9 cellular contexts compared by ENCODE assay signal in the genomic region with DNA sequence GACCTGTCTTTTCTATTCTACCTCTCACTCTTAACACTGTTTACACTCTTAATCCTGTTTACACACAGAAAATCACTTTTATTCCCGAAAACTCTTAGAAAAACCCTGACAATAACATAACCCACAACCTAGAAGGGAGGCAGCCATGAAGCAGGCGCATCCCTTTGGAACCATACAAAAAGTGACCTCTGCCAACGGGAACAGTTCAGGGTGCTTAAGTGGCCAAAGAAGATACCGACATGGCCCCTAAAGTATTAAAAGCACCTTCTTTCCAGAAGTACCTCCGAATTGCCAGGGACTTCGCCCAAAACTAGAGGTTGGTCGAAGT. TPM values are rescaled to one million over a fixed set of nuclear protein-coding genes. Genes with fewer than 3 reads are reported as not detected.
A peak's percentile ranks its signal among the peaks of the same experiment; 100 is the strongest.
DNase-seq lines count a peak whose midpoint lies in the region; ATAC-seq, FAIRE-seq and TF ChIP-seq lines count a peak whose summit lies in the region.
"Had no signal": no experiment of that assay in that cellular context is flagged by ENCODE, and none has a peak within 500 bp of the region (broad histone marks: within the 10 kb centered on the region; RNA-seq: fewer than 3 reads in every experiment).

No MANE protein-coding gene starts in this region.

- no peaks in the 10 kb centered on the region for H3K9me3 ChIP-seq in adipocyte (ENCODE audit: control insufficient read depth, low read length)
- no peaks in the 10 kb centered on the region for H3K9me3 ChIP-seq in kidney (ENCODE audit: control insufficient read depth in 1 of 2, low read length in 2 of 2)
- H3K9me3 ChIP-seq in thoracic aorta = no peaks in the 10 kb centered on the region

- FAIRE-seq in kidney (lab: Jason Lieb, UNC) = no peak

- no peaks in the 10 kb centered on the region for H3K27me3 ChIP-seq in adipocyte (replicated peaks; ENCODE audit: control insufficient read depth, insufficient read depth, low read length)
- H3K27me3 ChIP-seq in thoracic aorta (replicated peaks; ENCODE audit: insufficient read depth) = no peaks in the 10 kb centered on the region

- intact Hi-C loops in kidney (cut with DNase I) = no loop called here

- H3K27ac ChIP-seq in kidney (ENCODE audit: low read depth in 2 of 2, low read length in 2 of 2) = peak overlapping the region; percentile 63 to 80
- peak overlapping the region; percentile 88 for H3K27ac ChIP-seq in thoracic aorta

- H3K4me3 Mint-ChIP-seq in stimulated activated naive CD8-positive, alpha-beta T cell treated with anti-CD3 and anti-CD28 coated beads, Interleukin-15, Interleukin-2, amounts not matched to agents 100 ng/mL and 50 ng/mL, for 24 hours = peak overlapping the region; percentile 100

- peak overlapping the region; percentile 94 for H3K9ac ChIP-seq in adipocyte (ENCODE audit: low read length)
- H3K9ac ChIP-seq in kidney (ENCODE audit: low read length in 2 of 2) = peak overlapping the region; percentile 86 to 92

- H3K36me3 Mint-ChIP-seq in stimulated activated naive CD8-positive, alpha-beta T cell treated with anti-CD3 and anti-CD28 coated beads, Interleukin-15, Interleukin-2, amounts not matched to agents 100 ng/mL and 50 ng/mL, for 24 hours (ENCODE audit: low read depth) = peaks cover 13% of the 10 kb centered on the region

- no peak for DNase-seq in stimulated activated naive CD8-positive, alpha-beta T cell treated with anti-CD3 and anti-CD28 coated beads, Interleukin-15, Interleukin-2, amounts not matched to agents 100 U/mL and 50 U/mL, for 24 hours
- DNase-seq in adipocyte (ENCODE audit: low read depth) = peak; percentile 28
- DNase-seq in kidney = no peak
- DNase-seq in thoracic aorta (ENCODE audit: low spot score) = no peak
- DNase-seq in activated CD4-positive, CD25-positive, alpha-beta regulatory T cell (lab: John Stamatoyannopoulos, UW) = no peak
- no peak for DNase-seq in pons (ENCODE audit: low spot score)

- peaks cover 51% of the 10 kb centered on the region for H3K4me1 Mint-ChIP-seq in stimulated activated naive CD8-positive, alpha-beta T cell treated with anti-CD3 and anti-CD28 coated beads, Interleukin-15, Interleukin-2, amounts not matched to agents 100 ng/mL and 50 ng/mL, for 24 hours (ENCODE audit: low read depth)

- H3K4me1 ChIP-seq in adipocyte (ENCODE audit: control insufficient read depth, insufficient read depth, low read length) = peaks cover 23% of the 10 kb centered on the region
- H3K4me1 ChIP-seq in kidney (ENCODE audit: control insufficient read depth in 1 of 2, insufficient read depth in 1 of 2, low read depth in 1 of 2, low read length in 2 of 2) = peaks cover 0 to 2% of the 10 kb centered on the region in 2 donors
- H3K4me1 ChIP-seq in thoracic aorta (ENCODE audit: control insufficient read depth in 1 of 2, low read depth in 2 of 2) = peaks cover 20 to 38% of the 10 kb centered on the region in 2 donors

- TF ChIP-seq CTCF in kidney (IDR thresholded peaks at IDR 0.05; ENCODE audit: borderline replicate concordance, extremely low read depth, insufficient read depth) = no peak
- no peak for TF ChIP-seq CTCF in thoracic aorta (IDR thresholded peaks at IDR 0.05)

- H3K36me3 ChIP-seq in adipocyte (ENCODE audit: control insufficient read depth, insufficient read depth, low read length, severe bottlenecking) = peaks cover 15% of the 10 kb centered on the region
- H3K36me3 ChIP-seq in kidney (ENCODE audit: control insufficient read depth in 1 of 2, insufficient read depth in 2 of 2, low read length in 2 of 2) = no peaks in the 10 kb centered on the region
- H3K36me3 ChIP-seq in thoracic aorta = peaks cover 9% of the 10 kb centered on the region

- H3K27ac Mint-ChIP-seq in stimulated activated naive CD8-positive, alpha-beta T cell treated with anti-CD3 and anti-CD28 coated beads, Interleukin-15, Interleukin-2, amounts not matched to agents 100 ng/mL and 50 ng/mL, for 24 hours = peak overlapping the region; percentile 93

- no peaks in the 10 kb centered on the region for H3K27me3 Mint-ChIP-seq in stimulated activated naive CD8-positive, alpha-beta T cell treated with anti-CD3 and anti-CD28 coated beads, Interleukin-15, Interleukin-2, amounts not matched to agents 100 ng/mL and 50 ng/mL, for 24 hours

- ATAC-seq in stimulated activated naive CD8-positive, alpha-beta T cell treated with anti-CD3 and anti-CD28 coated beads, Interleukin-15, Interleukin-2, amounts not matched to agents 100 U/mL and 50 U/mL, for 24 hours = no peak
- ATAC-seq in HG03342 (IDR thresholded peaks at IDR 0.05; ENCODE audit: unreplicated experiment) (peak; percentile 2), thoracic aorta (ENCODE audit: insufficient number of reproducible peaks, low FRiP score, low read depth) (no peak)

- no peaks in the 10 kb centered on the region for H3K9me3 Mint-ChIP-seq in stimulated activated naive CD8-positive, alpha-beta T cell treated with anti-CD3 and anti-CD28 coated beads, Interleukin-15, Interleukin-2, amounts not matched to agents 100 ng/mL and 50 ng/mL, for 24 hours

- H3K4me3 ChIP-seq in adipocyte (ENCODE audit: low read length) = peak overlapping the region; percentile 96
- H3K4me3 ChIP-seq in kidney (ENCODE audit: low read length in 2 of 2) = peak overlapping the region; percentile 99
- H3K4me3 ChIP-seq in thoracic aorta = peak overlapping the region; percentile 96

RNA-seq across cellular contexts. Expression of a gene that starts 0.5 kb away (rescaled TPM):
- total RNA-seq in kidney (26.6 TPM), thoracic aorta (10 to 100 TPM; 15.0 to 16.1 TPM)
- polyA plus RNA-seq in kidney (ENCODE audit: insufficient read depth, low read depth, low replicate concordance) = 34.8 TPM

RNA-seq across cellular contexts. Expression of a gene that starts 0.6 kb away (rescaled TPM):
- 4.2 TPM for total RNA-seq in kidney
- polyA plus RNA-seq in kidney (ENCODE audit: insufficient read depth, low read depth, low replicate concordance) = 3.9 TPM
- 1 to 10 TPM; 4.2 to 5.4 TPM for total RNA-seq in thoracic aorta

RNA-seq across cellular contexts. Expression of a gene that starts 37.2 kb away (rescaled TPM):
- total RNA-seq in kidney (not detected), thoracic aorta (not detected)
- not detected for polyA plus RNA-seq in kidney (ENCODE audit: insufficient read depth, low read depth, low replicate concordance)
- total RNA-seq: renal cortical epithelial cell had no signal
